Comparison of ENCODE assay signal across 22 cellular contexts in genomic region chr21:36695671-36696389, GRCh38. TPM values are rescaled to one million over a fixed set of nuclear protein-coding genes. Genes with fewer than 3 reads are reported as not detected.
DNase-seq lines count a peak whose midpoint lies in the region; ATAC-seq and TF ChIP-seq lines count a peak whose summit lies in the region.
"Had no signal": no experiment of that assay in that cellular context is flagged by ENCODE, and none has a peak within 500 bp of the region (broad histone marks: within the 10 kb centered on the region; RNA-seq: fewer than 3 reads in every experiment).

No MANE protein-coding gene starts in this region.

- H3K4me1 ChIP-seq in SK-N-SH (ENCODE audit: control insufficient read depth in 1 of 2, insufficient read depth in 2 of 2, low read depth in 1 of 2, low read length in 1 of 2) (peaks cover 0 to 6% of the 10 kb centered on the region in 2 experiments; a peak in 2 of 4 replicates), GM23338 (ENCODE audit: insufficient read depth) (peaks cover 66% of the 10 kb centered on the region)

- H3K79me2 ChIP-seq in SK-N-SH (ENCODE audit: insufficient read depth) (no peaks in the 10 kb centered on the region), GM23338 (replicated peaks; ENCODE audit: insufficient read depth) (no peaks in the 10 kb centered on the region), neural cell (replicated peaks; ENCODE audit: insufficient read depth, low read length) (no peaks in the 10 kb centered on the region)

- H3K9me3 Mint-ChIP-seq in GM23338 (peaks cover 10% of the 10 kb centered on the region), endothelial cell (ENCODE audit: unreplicated experiment) (no peaks in the 10 kb centered on the region)

- H3K36me3 Mint-ChIP-seq in GM23338 (ENCODE audit: low read depth) = no peaks in the 10 kb centered on the region; the same call in 2 of the 3 replicates
- peaks cover 6% of the 10 kb centered on the region for H3K36me3 Mint-ChIP-seq in endothelial cell (ENCODE audit: low read depth, unreplicated experiment)
- H3K36me3 Mint-ChIP-seq: brain had no signal

- H3F3A ChIP-seq in SK-N-SH (replicated peaks; ENCODE audit: insufficient read depth) (no peaks in the 10 kb centered on the region), GM23338 (replicated peaks; ENCODE audit: low read depth) (peaks cover 10% of the 10 kb centered on the region), neural cell (ENCODE audit: insufficient read depth, low read length, poor library complexity, severe bottlenecking) (no peaks in the 10 kb centered on the region)

- no peaks in the 10 kb centered on the region for H3K9me3 ChIP-seq in SK-N-SH
- H3K9me3 ChIP-seq in neural cell (ENCODE audit: low read length) = no peaks in the 10 kb centered on the region
- H3K9me3 ChIP-seq: colonic mucosa, gastrocnemius medialis, psoas muscle, spleen, tibial nerve had no signal

- H2AFZ ChIP-seq in SK-N-SH (ENCODE audit: low read depth) (no peak overlapping the region), GM23338 (peak overlapping the region; percentile 43; the same call in 1 of the 2 replicates), neural cell (ENCODE audit: low read depth, low read length) (no peak overlapping the region)

- DNase-seq in SK-N-SH (peak; percentile 41), GM23338 (ENCODE audit: low spot score) (peak; percentile 87), endothelial cell (ENCODE audit: low spot score) (peak; percentile 43), dedifferentiated amniotic fluid mesenchymal stem cell (ENCODE audit: extremely low spot score) (no peak)
- DNase-seq: activated gamma-delta T cell treated with Interleukin-2 at 50 U/mL for 16 hours; colonic mucosa; gastrocnemius medialis; NCI-H1436 treated with DMSO at 0.1 percent for 48 hours; NCI-H2227 treated with DMSO at 0.1 percent for 48 hours; NK-92 treated with Interleukin-12 subunit alpha and Interleukin-12 subunit beta, amount 100 ng/mL, for 24 hours; psoas muscle; spleen had no signal

- no peak for TF ChIP-seq CTCF in SK-N-SH (IDR thresholded peaks at IDR 0.05)
- no peak for TF ChIP-seq CTCF in GM23338 (conservative IDR thresholded peaks at IDR 0.05; ENCODE audit: low read depth in 2 of 2)
- no peak for TF ChIP-seq CTCF in endothelial cell (IDR thresholded peaks at IDR 0.05; ENCODE audit: unreplicated experiment)
- TF ChIP-seq CTCF in neural cell (IDR thresholded peaks at IDR 0.05; ENCODE audit: poor library complexity, severe bottlenecking) = no peak

- CTCF ChIA-PET in SK-N-SH (lab: Yijun Ruan, JAX) = interaction anchor here (1.1 to 1.3 kb wide), 2 partner anchors 65 kb away, joined by 3 to 5 read pairs; no protein-coding TSS in a partner anchor

- H3K4me3 Mint-ChIP-seq in GM23338 (peak overlapping the region; percentile 23), endothelial cell (ENCODE audit: unreplicated experiment) (no peak overlapping the region)
- H3K4me3 Mint-ChIP-seq: brain had no signal

- H4K20me1 ChIP-seq in SK-N-SH (ENCODE audit: insufficient read depth) = peaks cover 23% of the 10 kb centered on the region; the same call in 1 of the 2 replicates
- peaks cover 28% of the 10 kb centered on the region for H4K20me1 ChIP-seq in GM23338 (replicated peaks; ENCODE audit: insufficient read depth)
- H4K20me1 ChIP-seq in neural cell (ENCODE audit: insufficient read depth) = no peaks in the 10 kb centered on the region

- no peak overlapping the region for H3K4me3 ChIP-seq in SK-N-SH (ENCODE audit: low read depth in 2 of 2, low read length in 1 of 2)
- H3K4me3 ChIP-seq in GM23338 = peak overlapping the region; percentile 59
- no peak overlapping the region for H3K4me3 ChIP-seq in neural cell (ENCODE audit: low read length)
- H3K4me3 ChIP-seq: BLaER1, colonic mucosa, gastrocnemius medialis, HAP-1, lung, psoas muscle, spleen, tibial nerve had no signal

- H3K4me2 ChIP-seq in SK-N-SH (no peak overlapping the region), GM23338 (peak overlapping the region; percentile 78), neural cell (ENCODE audit: low read length) (no peak overlapping the region)
- H3K4me2 ChIP-seq: BLaER1 had no signal

- WGBS in SK-N-SH (ENCODE audit: low lambda C conversion rate) = 14% methylated on average over 43 of the region's 44 CpGs

- no peak for TF ChIP-seq RAD21 in SK-N-SH (IDR thresholded peaks at IDR 0.05; ENCODE audit: low read length)
- TF ChIP-seq RAD21 in neural cell (conservative IDR thresholded peaks at IDR 0.05) = no peak

- POLR2A ChIA-PET in SK-N-SH (lab: Yijun Ruan, JAX) = no interaction called here

- H3K9me2 ChIP-seq in SK-N-SH (no peaks in the 10 kb centered on the region), GM23338 (ENCODE audit: insufficient read depth) (no peaks in the 10 kb centered on the region), neural cell (ENCODE audit: insufficient read depth, low read length) (no peaks in the 10 kb centered on the region)

- no peak for TF ChIP-seq EP300 in SK-N-SH (IDR thresholded peaks at IDR 0.05; ENCODE audit: borderline replicate concordance in 1 of 2, low read depth in 1 of 2, low read length in 1 of 2)
- no peak for TF ChIP-seq EP300 in neural cell (conservative IDR thresholded peaks at IDR 0.05; ENCODE audit: poor library complexity, severe bottlenecking)

- no peak for ATAC-seq in SK-N-SH treated with all-trans-retinoic acid at 6 μM for 48 hours
- ATAC-seq in GM23338 = no peak
- no peak for ATAC-seq in HG02763 (IDR thresholded peaks at IDR 0.05; ENCODE audit: unreplicated experiment)
- ATAC-seq in activated CD4-positive, CD25-positive, alpha-beta regulatory T cell treated with anti-CD3 and anti-CD28 coated beads, Interleukin-2, amount 50 U/mL, for 24 hours = no peak
- ATAC-seq: gastrocnemius medialis; naive thymus-derived CD4-positive, alpha-beta T cell; psoas muscle had no signal

- peaks cover 95% of the 10 kb centered on the region for H3K27me3 Mint-ChIP-seq in GM23338 (ENCODE audit: insufficient read depth, low read depth, poor library complexity)
- peaks cover 42% of the 10 kb centered on the region for H3K27me3 Mint-ChIP-seq in endothelial cell (ENCODE audit: unreplicated experiment)

- H3K4me1 Mint-ChIP-seq in GM23338 = peaks cover 51% of the 10 kb centered on the region
- peaks cover 35% of the 10 kb centered on the region for H3K4me1 Mint-ChIP-seq in endothelial cell (ENCODE audit: unreplicated experiment)

- H3K36me3 ChIP-seq in SK-N-SH (replicated peaks in 1 of 2; ENCODE audit: control insufficient read depth in 1 of 2, insufficient read depth in 2 of 2, low read length in 1 of 2) (no peaks in the 10 kb centered on the region), GM23338 (ENCODE audit: insufficient read depth) (no peaks in the 10 kb centered on the region), neural cell (ENCODE audit: insufficient read depth, low read length) (no peaks in the 10 kb centered on the region)
- H3K36me3 ChIP-seq: BLaER1, colonic mucosa, gastrocnemius medialis, HAP-1, spleen, tibial nerve had no signal

- no peak overlapping the region for H3K27ac Mint-ChIP-seq in GM23338
- no peak overlapping the region for H3K27ac Mint-ChIP-seq in endothelial cell (ENCODE audit: unreplicated experiment)
- H3K27ac Mint-ChIP-seq: brain had no signal

- H3K9ac ChIP-seq in SK-N-SH (no peak overlapping the region), neural cell (ENCODE audit: low read length) (no peak overlapping the region)
- H3K9ac ChIP-seq: BLaER1 had no signal

- no peak overlapping the region for H3K27ac ChIP-seq in SK-N-SH (ENCODE audit: low read depth in 2 of 2, low read length in 1 of 2)
- no peak overlapping the region for H3K27ac ChIP-seq in GM23338 (ENCODE audit: low read depth)
- H3K27ac ChIP-seq in neural cell (ENCODE audit: low read length) = no peak overlapping the region
- H3K27ac ChIP-seq: BLaER1, colonic mucosa, gastrocnemius medialis, psoas muscle, spleen, tibial nerve had no signal

- H3K27me3 ChIP-seq in SK-N-SH (ENCODE audit: insufficient read depth) (peaks cover 98% of the 10 kb centered on the region), GM23338 (ENCODE audit: insufficient read depth) (peaks cover 100% of the 10 kb centered on the region), neural cell (ENCODE audit: insufficient read depth, low read depth, low read length) (peaks cover 99% of the 10 kb centered on the region)

TF ChIP-seq in SK-N-SH, 30 proteins besides CTCF, POLR2A, EP300 and RAD21 (continues in another document):
- TF ChIP-seq CHD2 (IDR thresholded peaks at IDR 0.05; ENCODE audit: low read length, partially characterized antibody) = no peak
- no peak for TF ChIP-seq SMC3 (IDR thresholded peaks at IDR 0.05; ENCODE audit: low read depth, low read length)
- no peak for TF ChIP-seq TAF1 (IDR thresholded peaks at IDR 0.05; ENCODE audit: borderline replicate concordance, low read depth, low read length)
- no peak for TF ChIP-seq NFIC (IDR thresholded peaks at IDR 0.05; ENCODE audit: borderline replicate concordance)

TF ChIP-seq in SK-N-SH treated with all-trans-retinoic acid at 6 μM for 48 hours, 23 proteins besides CTCF, POLR2A, EP300 and RAD21 (continues in another document):
- TF ChIP-seq BACH2 (CRISPR knock-in tag; IDR thresholded peaks at IDR 0.05; ENCODE audit: borderline replicate concordance) = no peak

TF ChIP-seq in neural cell, 6 proteins besides CTCF, POLR2A, EP300 and RAD21:
- TF ChIP-seq EZH2 (IDR thresholded peaks at IDR 0.05; ENCODE audit: borderline replicate concordance, insufficient read depth, low read length, poor library complexity, severe bottlenecking) (peak; percentile 85), MXI1 (conservative IDR thresholded peaks at IDR 0.05; ENCODE audit: poor library complexity, severe bottlenecking) (no peak), POLR2AphosphoS5 (IDR thresholded peaks at IDR 0.05) (peak; percentile 12)

RNA-seq across cellular contexts. Expression of gene SIM2, which starts 3.1 kb away (rescaled TPM):
- polyA plus RNA-seq in SK-N-SH (2012; rRNA removed) = not detected in 2 replicates
- not detected in 2 replicates for polyA plus RNA-seq in SK-N-SH (2012; cell fraction: cytosol; rRNA removed)
- not detected in 2 replicates for polyA plus RNA-seq in SK-N-SH (2012; cell fraction: nucleus; rRNA removed)
- total RNA-seq in GM23338 (2014; rRNA removed; shearing (Covaris generic)) = 0.49 and 1.4 TPM in 2 replicates
- polyA plus RNA-seq in GM23338 (2016; fragmentation: Nextera tagmentation; extraction: Ambion mirVana) = 0.16 and 0.24 TPM in 2 replicates
- total RNA-seq in endothelial cell (ENCODE audit: unreplicated experiment) = 17.1 TPM
- 0.08 TPM in 1 of 2 replicates, not detected in the other for polyA plus RNA-seq in neural cell
- polyA minus RNA-seq in neural cell = not detected in 2 replicates
- total RNA-seq: lung, spleen, tibial nerve had no signal
- polyA plus RNA-seq: lung; naive thymus-derived CD4-positive, alpha-beta T cell; spleen had no signal
